In genomic region chr18:36012891-36013290, GRCh38 we compare ENCODE assay signal across 21 cellular contexts. TPM values are rescaled to one million over a fixed set of nuclear protein-coding genes. Genes with fewer than 3 reads are reported as not detected.
DNase-seq lines count a peak whose midpoint lies in the region; ATAC-seq, FAIRE-seq and TF ChIP-seq lines count a peak whose summit lies in the region.
"Had no signal": no experiment of that assay in that cellular context is flagged by ENCODE, and none has a peak within 500 bp of the region (broad histone marks: within the 10 kb centered on the region; RNA-seq: fewer than 3 reads in every experiment).

No MANE protein-coding gene starts in this region.

- H3K9ac ChIP-seq in H9 (ENCODE audit: extremely low read depth, insufficient read length, low read length) = no peak overlapping the region
- no peak overlapping the region for H3K9ac ChIP-seq in astrocyte (ENCODE audit: low read length)
- H3K9ac ChIP-seq: GM23248, SK-N-SH had no signal

- no peak for TF ChIP-seq CTCF in H9 (conservative IDR thresholded peaks at IDR 0.05)
- no peak for TF ChIP-seq CTCF in astrocyte (IDR thresholded peaks at IDR 0.05; ENCODE audit: insufficient read depth, low read depth, low read length)

- H2BK120ac ChIP-seq in H9 (ENCODE audit: low read depth, low read length, poor library complexity, severe bottlenecking) = no peak overlapping the region

- no peak overlapping the region for H4K5ac ChIP-seq in H9 (ENCODE audit: insufficient read length, low read depth, low read length)

- no peaks in the 10 kb centered on the region for H4K20me1 ChIP-seq in H9 (ENCODE audit: control insufficient read depth, insufficient read depth, insufficient read length)
- H4K20me1 ChIP-seq in astrocyte (ENCODE audit: insufficient read depth, low read length) = no peaks in the 10 kb centered on the region

- no peak overlapping the region for H4K91ac ChIP-seq in H9 (ENCODE audit: insufficient read length, low read depth, low read length)

- H3K14ac ChIP-seq in H9 (ENCODE audit: insufficient read depth, low read length) = no peak overlapping the region

- no peak overlapping the region for H2AK5ac ChIP-seq in H9 (ENCODE audit: insufficient read length, low read length)

- H3K4me3 Mint-ChIP-seq in H9 (no peak overlapping the region), astrocyte (ENCODE audit: unreplicated experiment) (no peak overlapping the region)

- no peak overlapping the region for H2BK5ac ChIP-seq in H9 (ENCODE audit: insufficient read length, low read length)

- H3K56ac ChIP-seq in H9 (ENCODE audit: insufficient read length, low read depth, low read length) = no peak overlapping the region

- no CpG with 5 or more reads among the region's 2 CpGs for WGBS in H9 (ENCODE audit: extremely low coverage, insufficient read length, low lambda C conversion rate)

- DNase-seq in H9 (no peak), astrocyte (ENCODE audit: low read depth) (peak; percentile 69), fibroblast of peridontal ligament (ENCODE audit: extremely low read depth) (peak; percentile 42), renal cortical epithelial cell (ENCODE audit: low read depth) (peak; percentile 38), NCI-H1105 treated with DMSO at 0.1 percent for 48 hours (lab: John Stamatoyannopoulos, UW) (no peak)
- DNase-seq in stimulated activated CD4-positive, alpha-beta T cell treated with anti-CD3 and anti-CD28 coated beads, Interleukin-4, amount 100 ng/mL, for 24 hours = no peak
- DNase-seq: ACHN, AML-193, GM23248, KBM-7, MV-4-11, NCI-H1417, NCI-H187, NCI-H2227 treated with DMSO at 0.1 percent for 48 hours, NCI-H510A treated with DMSO at 0.1 percent for 48 hours, NCI-H82, RPMI8226, SHP77 treated with DMSO at 0.1 percent for 48 hours, SK-N-SH had no signal

- H3K79me2 ChIP-seq in H9 (ENCODE audit: insufficient read depth, low read length) (no peaks in the 10 kb centered on the region), astrocyte (ENCODE audit: insufficient read depth, low read length) (no peaks in the 10 kb centered on the region)

- H3K9me3 ChIP-seq in H9 (ENCODE audit: control insufficient read depth, low read depth, low read length) (no peaks in the 10 kb centered on the region), astrocyte (ENCODE audit: insufficient read depth, low read depth, low read length) (no peaks in the 10 kb centered on the region)
- H3K9me3 ChIP-seq: SK-N-SH had no signal

- ATAC-seq in GM21717 (IDR thresholded peaks at IDR 0.05; ENCODE audit: unreplicated experiment) = no peak

- no peaks in the 10 kb centered on the region for H3K36me3 ChIP-seq in astrocyte (ENCODE audit: insufficient read depth, low read length)

- H3K27ac Mint-ChIP-seq in H9 (peak overlapping the region; percentile 24 to 74 (median 65); a peak in 6 of 7 replicates), astrocyte (ENCODE audit: unreplicated experiment) (peak overlapping the region; percentile 1)

- H3K4me3 ChIP-seq in astrocyte (ENCODE audit: insufficient read depth, low read depth, low read length) = no peak overlapping the region
- H3K4me3 ChIP-seq: GM23248 had no signal

- H4K8ac ChIP-seq in H9 (replicated peaks; ENCODE audit: insufficient read length, low read depth, low read length) = no peak overlapping the region

- no peak for FAIRE-seq in astrocyte (lab: Jason Lieb, UNC)

- H3K4me1 Mint-ChIP-seq in H9 (peaks cover 0 to 11% of the 10 kb centered on the region in 2 experiments; a peak in 2 of 4 replicates), astrocyte (ENCODE audit: low read depth, unreplicated experiment) (peaks cover 8% of the 10 kb centered on the region)

- H3K23ac ChIP-seq in H9 (ENCODE audit: insufficient read length, low read depth, low read length) = no peak overlapping the region

- H3K4me1 ChIP-seq in H9 (ENCODE audit: insufficient read depth, low read length) = no peaks in the 10 kb centered on the region
- no peaks in the 10 kb centered on the region for H3K4me1 ChIP-seq in astrocyte (ENCODE audit: insufficient read depth, low read length)

- H3K9me3 Mint-ChIP-seq in H9 (no peaks in the 10 kb centered on the region), astrocyte (ENCODE audit: unreplicated experiment) (no peaks in the 10 kb centered on the region)

- H2BK12ac ChIP-seq in H9 (ENCODE audit: insufficient read length, low read depth, low read length) = no peak overlapping the region

- no peak overlapping the region for H3K4ac ChIP-seq in H9 (ENCODE audit: low read depth, low read length)

- H3K27me3 Mint-ChIP-seq in H9 (ENCODE audit: low read depth) (no peaks in the 10 kb centered on the region), astrocyte (ENCODE audit: low read depth, unreplicated experiment) (no peaks in the 10 kb centered on the region)

- H2BK20ac ChIP-seq in H9 (ENCODE audit: low read depth, low read length, poor library complexity, severe bottlenecking) = no peak overlapping the region

- H3K79me1 ChIP-seq in H9 (ENCODE audit: insufficient read depth, low read depth, low read length, poor library complexity, severe bottlenecking) = no peaks in the 10 kb centered on the region

- H3T11ph ChIP-seq in H9 (ENCODE audit: low read length) = no peak overlapping the region

- no peak overlapping the region for H3K18ac ChIP-seq in H9 (ENCODE audit: insufficient read length, low read depth, low read length)

- H3K36me3 Mint-ChIP-seq in H9 (ENCODE audit: insufficient read depth in 1 of 3, low read depth in 3 of 3) (no peaks in the 10 kb centered on the region; a peak in 1 of 7 replicates), astrocyte (ENCODE audit: low read depth, unreplicated experiment) (no peaks in the 10 kb centered on the region)

- no peak overlapping the region for H2BK15ac ChIP-seq in H9 (ENCODE audit: low read depth, low read length)

- H3K27ac ChIP-seq in H9 (ENCODE audit: insufficient read length, low read depth, low read length) = no peak overlapping the region
- H3K27ac ChIP-seq in astrocyte (ENCODE audit: low read depth, low read length) = no peak overlapping the region
- H3K27ac ChIP-seq: C4-2B, GM23248 had no signal

- no peak overlapping the region for H2AFZ ChIP-seq in H9 (ENCODE audit: low read length)
- H2AFZ ChIP-seq in astrocyte (ENCODE audit: low read depth, low read length) = no peak overlapping the region
- H2AFZ ChIP-seq: GM23248 had no signal

- no peaks in the 10 kb centered on the region for H3K23me2 ChIP-seq in H9 (ENCODE audit: insufficient read length, low read depth, low read length, poor library complexity, severe bottlenecking)

- H3K4me2 ChIP-seq in H9 (ENCODE audit: insufficient read depth, insufficient read length, low read length) = no peak overlapping the region
- H3K4me2 ChIP-seq in astrocyte (ENCODE audit: low read length) = no peak overlapping the region
- H3K4me2 ChIP-seq: SK-N-SH had no signal

- H3K27me3 ChIP-seq in H9 (ENCODE audit: insufficient read depth, low read length) = no peaks in the 10 kb centered on the region
- H3K27me3 ChIP-seq in astrocyte (ENCODE audit: insufficient read depth, low read length) = no peaks in the 10 kb centered on the region

RNA-seq across cellular contexts. Expression of gene RPRD1A, which starts 54.5 kb away (rescaled TPM):
- total RNA-seq in H9 (2021) = 103 and 107 TPM in 2 replicates
- 53.3 and 62.6 TPM in 2 replicates for total RNA-seq in astrocyte
- total RNA-seq in renal cortical epithelial cell = 58.2 and 58.6 TPM in 2 replicates

Comparison
In these comparisons a context has a peak if more than half of its experiments do, and no peak if none do; other contexts are left out.
1. DNase-seq: peak in astrocyte (single experiment), fibroblast of peridontal ligament (single experiment) and renal cortical epithelial cell (single experiment); none in H9 (single experiment), stimulated activated CD4-positive, alpha-beta T cell treated with anti-CD3 and anti-CD28 coated beads, Interleukin-4, amount 100 ng/mL, for 24 hours (single experiment) and NCI-H1105 treated with DMSO at 0.1 percent for 48 hours (single experiment).